ENCODE assay signal across 1 cellular context in the genomic region with DNA sequence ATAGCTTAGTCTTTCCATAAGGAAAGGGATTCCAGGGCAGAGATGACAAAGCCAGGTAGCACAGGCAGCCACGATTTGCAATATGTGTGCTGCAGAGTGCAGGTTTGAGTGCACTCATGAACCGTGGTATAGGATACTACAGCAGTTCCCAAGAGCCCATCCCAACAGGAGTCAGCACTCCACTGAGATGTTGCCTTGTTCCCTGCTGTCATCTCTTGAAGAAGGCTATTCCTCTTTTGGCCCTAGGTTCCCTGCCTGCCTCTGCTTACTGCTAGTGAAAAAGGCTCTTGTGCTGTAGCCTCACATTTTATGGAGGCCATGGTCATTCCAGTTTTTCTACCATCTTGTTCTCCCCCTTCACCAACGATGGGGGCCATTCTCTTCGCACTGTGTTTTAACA.
TF ChIP-seq lines count a peak whose summit lies in the region.

No MANE protein-coding gene starts in this region.

TF ChIP-seq in H1, 55 proteins besides CTCF, POLR2A, EP300 and RAD21:
- TF ChIP-seq SIN3A (conservative IDR thresholded peaks at IDR 0.05 in 1 of 2, IDR thresholded peaks at IDR 0.05 in 1 of 2; ENCODE audit: low read depth in 1 of 2, low read length in 2 of 2) (no peak), TAF1 (IDR thresholded peaks at IDR 0.05; ENCODE audit: low read depth, low read length) (no peak), HDAC2 (IDR thresholded peaks at IDR 0.05; ENCODE audit: borderline replicate concordance in 1 of 2, low read depth in 2 of 2, low read length in 2 of 2) (no peak), CBX8 (IDR thresholded peaks at IDR 0.05; ENCODE audit: borderline replicate concordance, low read depth, low read length) (no peak), TAF7 (optimal IDR thresholded peaks at IDR 0.05; ENCODE audit: borderline replicate concordance, low read depth, low read length) (no peak), ZNF274 (IDR thresholded peaks at IDR 0.05; ENCODE audit: borderline replicate concordance, extremely low read depth, low read length) (no peak), KDM4A (IDR thresholded peaks at IDR 0.05; ENCODE audit: low read depth, low read length, severe bottlenecking) (no peak), GTF2F1 (IDR thresholded peaks at IDR 0.05; ENCODE audit: borderline replicate concordance, low read depth, low read length) (no peak), EZH2 (IDR thresholded peaks at IDR 0.05; ENCODE audit: low read depth, low read length, severe bottlenecking) (no peak), POU5F1 (IDR thresholded peaks at IDR 0.05; ENCODE audit: low read depth, low read length) (no peak), KDM5A (IDR thresholded peaks at IDR 0.05; ENCODE audit: low read length) (no peak), BRCA1 (IDR thresholded peaks at IDR 0.05; ENCODE audit: low read depth, low read length) (no peak), SP4 (IDR thresholded peaks at IDR 0.05; ENCODE audit: low read length) (no peak), CHD1 (IDR thresholded peaks at IDR 0.05; ENCODE audit: low read depth, low read length) (no peak), TCF12 (IDR thresholded peaks at IDR 0.05; ENCODE audit: low read depth, low read length) (no peak), CHD2 (IDR thresholded peaks at IDR 0.05; ENCODE audit: low read length) (no peak)
- TF ChIP-seq, protein P1, sequence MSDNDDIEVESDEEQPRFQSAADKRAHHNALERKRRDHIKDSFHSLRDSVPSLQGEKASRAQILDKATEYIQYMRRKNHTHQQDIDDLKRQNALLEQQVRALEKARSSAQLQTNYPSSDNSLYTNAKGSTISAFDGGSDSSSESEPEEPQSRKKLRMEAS (IDR thresholded peaks at IDR 0.05): no peak
